ENCODE assay signal across 8 cellular contexts in the genomic region with DNA sequence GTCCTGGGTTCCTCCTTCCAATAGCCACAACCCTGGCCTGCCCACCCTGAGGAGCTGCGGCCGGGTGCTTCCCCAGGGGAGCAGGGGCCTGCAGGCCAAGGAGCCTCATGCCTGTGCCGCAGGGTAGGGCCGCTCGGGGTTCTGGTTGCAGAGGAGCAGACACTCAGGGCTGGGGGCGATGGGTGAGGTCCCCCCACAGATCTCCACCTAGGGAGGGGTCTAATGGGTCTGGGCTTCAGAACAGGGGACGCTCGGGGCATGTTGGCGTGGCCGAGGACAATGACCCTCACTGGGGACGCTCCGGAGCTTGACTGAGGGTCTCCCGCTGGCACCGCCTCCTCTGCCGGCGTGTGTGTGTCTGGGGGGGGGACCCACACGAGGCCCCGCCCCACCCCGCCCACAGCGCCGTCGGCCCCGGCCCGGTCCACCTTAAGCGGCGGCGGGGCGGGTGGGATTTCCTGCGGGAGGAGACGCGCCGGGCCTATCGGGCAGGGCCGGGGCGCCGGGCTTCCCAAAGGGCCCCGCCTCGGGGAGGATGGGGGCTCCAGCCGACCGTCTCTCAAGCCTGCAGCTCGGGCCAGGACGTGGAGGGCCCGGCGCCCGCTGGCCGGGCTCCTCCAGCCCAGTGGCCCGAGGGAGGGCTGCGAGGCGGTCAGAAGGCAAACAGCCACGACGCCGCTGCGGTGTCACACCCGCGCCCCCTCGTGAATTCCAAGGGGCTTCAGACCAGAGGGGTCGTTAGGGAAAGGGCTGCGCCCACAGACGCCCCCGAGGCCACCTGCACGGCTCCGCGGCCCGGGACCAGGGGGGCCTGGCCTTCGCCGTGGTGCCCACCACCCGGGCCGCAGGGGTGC.
DNase-seq lines count a peak whose midpoint lies in the region; ATAC-seq lines count a peak whose summit lies in the region.

No MANE protein-coding gene starts in this region.

- peak; percentile 50 for ATAC-seq in GM19452 (IDR thresholded peaks at IDR 0.05; ENCODE audit: unreplicated experiment)
- no peak for ATAC-seq in HG03565 (IDR thresholded peaks at IDR 0.05; ENCODE audit: unreplicated experiment)

- DNase-seq in C1 segment of cervical spinal cord (lab: John Stamatoyannopoulos, UW) (peak; percentile 23 to 86 (median 59)), KG1 (lab: John Stamatoyannopoulos, UW) (peak; percentile 64), islet precursor cell (peak; percentile 82), smooth muscle cell of the brain vasculature (ENCODE audit: low read depth, low spot score) (peak; percentile 43)
- peak; percentile 68 for DNase-seq in activated CD4-positive, CD25-positive, alpha-beta regulatory T cell treated with anti-CD3 and anti-CD28 coated beads, Interleukin-2, amount 50 U/mL, for 16 hours (ENCODE audit: low read depth, low spot score)
- peak; percentile 77 for DNase-seq in central memory CD4-positive, alpha-beta T cell
